Comparison of ENCODE assay signal across 7 cellular contexts in genomic region chr22:35839811-35840739, GRCh38.
DNase-seq lines count a peak whose midpoint lies in the region; ATAC-seq and TF ChIP-seq lines count a peak whose summit lies in the region.

No MANE protein-coding gene starts in this region.

- no peaks in the 10 kb centered on the region for H3K36me3 Mint-ChIP-seq in GM23338 (ENCODE audit: low read depth)
- no peaks in the 10 kb centered on the region for H3K36me3 Mint-ChIP-seq in activated naive CD8-positive, alpha-beta T cell treated with anti-CD3 and anti-CD28 coated beads for 36 hours

- H3K4me2 ChIP-seq in GM23338: peak overlapping the region; percentile 79
- H3K4me2 ChIP-seq in osteoblast (ENCODE audit: insufficient read depth, low read length): peak overlapping the region; percentile 88

- peaks cover 61% of the 10 kb centered on the region for H3K4me1 Mint-ChIP-seq in GM23338
- H3K4me1 Mint-ChIP-seq in activated naive CD8-positive, alpha-beta T cell treated with anti-CD3 and anti-CD28 coated beads for 36 hours: peaks cover 14% of the 10 kb centered on the region

- H2AFZ ChIP-seq in GM23338 (no peak overlapping the region), osteoblast (ENCODE audit: low read length) (peak overlapping the region; percentile 57)

- peak overlapping the region; percentile 87 for H3K4me3 Mint-ChIP-seq in GM23338
- no peak overlapping the region for H3K4me3 Mint-ChIP-seq in activated naive CD8-positive, alpha-beta T cell treated with anti-CD3 and anti-CD28 coated beads for 36 hours

- peak overlapping the region; percentile 95 for H3K27ac Mint-ChIP-seq in GM23338
- H3K27ac Mint-ChIP-seq in activated naive CD8-positive, alpha-beta T cell treated with anti-CD3 and anti-CD28 coated beads for 36 hours: no peak overlapping the region

- ATAC-seq in GM23338 (peak; percentile 86), GM21526 (IDR thresholded peaks at IDR 0.05; ENCODE audit: low FRiP score, unreplicated experiment) (no peak), HG02763 (IDR thresholded peaks at IDR 0.05; ENCODE audit: unreplicated experiment) (no peak)

- H3K4me1 ChIP-seq in GM23338 (ENCODE audit: insufficient read depth): peaks cover 59% of the 10 kb centered on the region
- peaks cover 39% of the 10 kb centered on the region for H3K4me1 ChIP-seq in osteoblast (ENCODE audit: insufficient read depth, low read length)

- H3K36me3 ChIP-seq in GM23338 (ENCODE audit: insufficient read depth) (no peaks in the 10 kb centered on the region), osteoblast (ENCODE audit: insufficient read depth, low read length) (no peaks in the 10 kb centered on the region)

- H3K27me3 Mint-ChIP-seq in GM23338 (ENCODE audit: insufficient read depth, low read depth, poor library complexity): peaks cover 10% of the 10 kb centered on the region
- peaks cover 25% of the 10 kb centered on the region for H3K27me3 Mint-ChIP-seq in activated naive CD8-positive, alpha-beta T cell treated with anti-CD3 and anti-CD28 coated beads for 36 hours

- H3K79me2 ChIP-seq in GM23338 (replicated peaks; ENCODE audit: insufficient read depth): peaks cover 57% of the 10 kb centered on the region
- peaks cover 61% of the 10 kb centered on the region for H3K79me2 ChIP-seq in osteoblast (ENCODE audit: insufficient read depth, low read length)

- no peaks in the 10 kb centered on the region for H3F3A ChIP-seq in GM23338 (replicated peaks; ENCODE audit: low read depth)

- DNase-seq in GM23338 (ENCODE audit: low spot score): peak; percentile 96
- peak; percentile 54 for DNase-seq in NCI-H2107 (lab: John Stamatoyannopoulos, UW)
- peak; percentile 13 for DNase-seq in activated naive CD8-positive, alpha-beta T cell treated with anti-CD3 and anti-CD28 coated beads for 36 hours
- DNase-seq in head of caudate nucleus: peak; percentile 31 to 90 (median 75)
- peak; percentile 78 for DNase-seq in osteoblast (ENCODE audit: insufficient read length, low spot score, missing footprints)

- H3K27me3 ChIP-seq in GM23338 (ENCODE audit: insufficient read depth) (no peaks in the 10 kb centered on the region), osteoblast (ENCODE audit: insufficient read depth, low read length) (no peaks in the 10 kb centered on the region)

- H3K9me3 ChIP-seq in osteoblast (ENCODE audit: low read depth, low read length): no peaks in the 10 kb centered on the region

- TF ChIP-seq CTCF in GM23338 (conservative IDR thresholded peaks at IDR 0.05; ENCODE audit: low read depth in 2 of 2) (no peak), osteoblast (IDR thresholded peaks at IDR 0.05; ENCODE audit: extremely low read depth, low read depth, low read length) (no peak)

- no peaks in the 10 kb centered on the region for H3K9me3 Mint-ChIP-seq in GM23338
- no peaks in the 10 kb centered on the region for H3K9me3 Mint-ChIP-seq in activated naive CD8-positive, alpha-beta T cell treated with anti-CD3 and anti-CD28 coated beads for 36 hours

- H3K27ac ChIP-seq in GM23338 (ENCODE audit: low read depth) (peak overlapping the region; percentile 84), osteoblast (ENCODE audit: low read depth, low read length) (peak overlapping the region; percentile 74)

- peak overlapping the region; percentile 54 for H3K4me3 ChIP-seq in GM23338
- peak overlapping the region; percentile 81 for H3K4me3 ChIP-seq in osteoblast (ENCODE audit: insufficient read depth, low read length)

- H3K9me2 ChIP-seq in GM23338 (ENCODE audit: insufficient read depth): no peaks in the 10 kb centered on the region

- intact Hi-C loops in head of caudate nucleus (cut with DNase I): loop anchor here (10.0 kb wide), 1 partner anchor 185 kb away; the partner anchor contains the start of gene RBFOX2

- no peaks in the 10 kb centered on the region for H4K20me1 ChIP-seq in GM23338 (replicated peaks; ENCODE audit: insufficient read depth)
- H4K20me1 ChIP-seq in osteoblast (ENCODE audit: insufficient read depth, low read length): peaks cover 18% of the 10 kb centered on the region

TF ChIP-seq in GM23338, 12 proteins besides CTCF, POLR2A, EP300 and RAD21:
- TF ChIP-seq CREB1 (CRISPR knock-in tag; IDR thresholded peaks at IDR 0.05; ENCODE audit: low read depth) (peak; percentile 59; the same call in 1 of the 2 replicates), POLR2AphosphoS5 (IDR thresholded peaks at IDR 0.05; ENCODE audit: low read depth) (no peak), ZNF331 (CRISPR knock-in tag; IDR thresholded peaks at IDR 0.05; ENCODE audit: low read depth) (no peak), STAT1 (IDR thresholded peaks at IDR 0.05; ENCODE audit: unreplicated experiment) (no peak), ZNF462 (CRISPR knock-in tag; IDR thresholded peaks at IDR 0.05) (no peak)

Comparison
In these comparisons a context has a peak if more than half of its experiments do, and no peak if none do; other contexts are left out.
1. DNase-seq: peak in every context shown above with its lines; median percentile 96 in GM23338; 78 in osteoblast; 75 in head of caudate nucleus; 54 in NCI-H2107; 13 in activated naive CD8-positive, alpha-beta T cell treated with anti-CD3 and anti-CD28 coated beads for 36 hours.